In genomic region chr11:19241260-19242183, GRCh38 we compare ENCODE assay signal across 7 cellular contexts. TPM values are rescaled to one million over a fixed set of nuclear protein-coding genes. Genes with fewer than 3 reads are reported as not detected.
A peak's percentile ranks its signal among the peaks of the same experiment; 100 is the strongest.
DNase-seq lines count a peak whose midpoint lies in the region; ATAC-seq and TF ChIP-seq lines count a peak whose summit lies in the region.

No MANE protein-coding gene starts in this region.

- H3K4me2 ChIP-seq in parathyroid adenoma (ENCODE audit: low read length) = peak overlapping the region; percentile 55

- H3K27me3 ChIP-seq in HL-60 (ENCODE audit: insufficient read depth, poor library complexity, severe bottlenecking) = no peaks in the 10 kb centered on the region
- peaks cover 4% of the 10 kb centered on the region for H3K27me3 ChIP-seq in parathyroid adenoma (ENCODE audit: control insufficient read depth, insufficient read depth, low read length)

- H2AFZ ChIP-seq in parathyroid adenoma = peak overlapping the region; percentile 46

- H3K9me3 ChIP-seq in parathyroid adenoma (ENCODE audit: control insufficient read depth, low read length) = no peaks in the 10 kb centered on the region

- peak; percentile 26 for ATAC-seq in GM21423 (IDR thresholded peaks at IDR 0.05; ENCODE audit: unreplicated experiment)

- H3K27ac ChIP-seq in HL-60 (replicated peaks) = peak overlapping the region; percentile 93
- H3K27ac ChIP-seq in parathyroid adenoma = no peak overlapping the region

- no peaks in the 10 kb centered on the region for H3K4me1 ChIP-seq in parathyroid adenoma

- TF ChIP-seq CTCF in GM10266 (IDR thresholded peaks at IDR 0.05; ENCODE audit: control insufficient read depth, insufficient read depth, low read depth, missing control alignments) (no peak), HL-60 (IDR thresholded peaks at IDR 0.05; ENCODE audit: insufficient read depth, low read length) (no peak), WI38 (IDR thresholded peaks at IDR 0.05; ENCODE audit: low read depth, low read length) (no peak), fibroblast of villous mesenchyme (IDR thresholded peaks at IDR 0.05; ENCODE audit: insufficient read depth, low read depth, low read length) (no peak), parathyroid adenoma (IDR thresholded peaks at IDR 0.05) (no peak)

- no peaks in the 10 kb centered on the region for H3K79me2 ChIP-seq in parathyroid adenoma

- H3K36me3 ChIP-seq in parathyroid adenoma (ENCODE audit: control insufficient read depth, insufficient read depth, low read length) = no peaks in the 10 kb centered on the region

- H3K9ac ChIP-seq in parathyroid adenoma = no peak overlapping the region

- DNase-seq in GM10266 (ENCODE audit: extremely low spot score) = peak; percentile 82
- peak in 1 of 2 experiments; percentile 62 for DNase-seq in HL-60 (ENCODE audit: low read depth in 1 of 2, low spot score in 1 of 2)
- no peak for DNase-seq in fibroblast of villous mesenchyme (ENCODE audit: low read depth)
- no peak for DNase-seq in NCI-H2029 (lab: John Stamatoyannopoulos, UW)

- H3K4me3 ChIP-seq in HL-60 (replicated peaks; ENCODE audit: insufficient read depth, low read length) = peak overlapping the region; percentile 75
- peak overlapping the region; percentile 74 for H3K4me3 ChIP-seq in WI38 (ENCODE audit: low read depth, low read length)
- peak overlapping the region; percentile 72 for H3K4me3 ChIP-seq in fibroblast of villous mesenchyme (ENCODE audit: low read depth, low read length)
- H3K4me3 ChIP-seq in parathyroid adenoma (ENCODE audit: low read depth, low read length) = peak overlapping the region; percentile 36

RNA-seq across cellular contexts. Expression of gene E2F8, which starts 0.8 kb away (rescaled TPM):
- total RNA-seq in fibroblast of villous mesenchyme = 0.64 and 2.2 TPM in 2 replicates

RNA-seq across cellular contexts. Expression of gene CSRP3, which starts 39.7 kb away (rescaled TPM):
- not detected in 2 replicates for total RNA-seq in fibroblast of villous mesenchyme
